23 cellular contexts compared by ENCODE assay signal in the genomic region with DNA sequence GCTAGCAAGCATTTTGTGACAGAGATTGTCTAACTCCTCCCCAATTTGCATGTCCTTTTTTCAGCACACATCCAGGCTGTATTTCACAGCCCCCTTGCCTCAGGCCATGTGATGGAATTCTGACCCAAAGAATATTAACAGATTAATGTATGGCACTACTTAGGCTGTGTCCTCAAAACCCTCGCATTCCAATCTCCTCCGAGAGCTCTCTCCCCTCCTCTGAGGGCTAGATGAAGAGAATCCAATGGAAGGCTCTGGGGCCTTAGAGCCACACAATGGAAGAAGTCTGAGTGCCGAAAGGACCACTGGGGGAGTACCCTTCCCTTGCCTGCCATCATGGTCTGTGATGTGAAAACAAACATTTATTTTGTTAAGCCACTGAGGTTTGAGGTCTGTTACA. TPM values are rescaled to one million over a fixed set of nuclear protein-coding genes. Genes with fewer than 3 reads are reported as not detected.
"Had no signal": no experiment of that assay in that cellular context is flagged by ENCODE, and none has a peak within 500 bp of the region (broad histone marks: within the 10 kb centered on the region; RNA-seq: fewer than 3 reads in every experiment).

No MANE protein-coding gene starts in this region.

- H3K9me3 ChIP-seq: Peyer's patch had no signal

- H3K4me1 ChIP-seq: Peyer's patch had no signal

- DNase-seq: activated CD4-positive, alpha-beta memory T cell treated with anti-CD3 and anti-CD28 coated beads for 36 hours; activated CD4-positive, alpha-beta T cell treated with anti-CD3 and anti-CD28 coated beads, Interleukin-2, amount 10 ng/mL, durations not matched to agents 7 days and 5 days; activated CD4-positive, CD25-positive, alpha-beta regulatory T cell treated with anti-CD3 and anti-CD28 coated beads, Interleukin-2, amount 50 U/mL, for 72 hours; activated CD8-positive, alpha-beta memory T cell treated with anti-CD3 and anti-CD28 coated beads for 24 hours; activated effector memory CD4-positive, alpha-beta T cell treated with anti-CD3 and anti-CD28 coated beads, Interleukin-2, amount 50 U/mL, for 16 hours; activated naive CD4-positive, alpha-beta T cell treated with Interleukin-2 at 50 U/mL for 16 hours; activated naive CD8-positive, alpha-beta T cell treated with anti-CD3 and anti-CD28 coated beads, Interleukin-2, amount 50 U/mL, for 24 hours; activated T-cell treated with anti-CD3 and anti-CD28 coated beads, Interleukin-2, amount 50 U/mL, for 4 hours; amygdala; KBM-7; NCI-H1048; NCI-H146; NCI-H187 treated with DMSO at 0.1 percent for 48 hours; NCI-H2171; NCI-H226; NCI-H526; NCI-H774; NK-92 treated with Interleukin-12 subunit alpha and Interleukin-12 subunit beta, amount 100 ng/mL, for 24 hours; Peyer's patch; SHP77 had no signal

- FAIRE-seq: astrocyte had no signal

- H3K4me3 ChIP-seq: Peyer's patch had no signal

- H3K27me3 ChIP-seq: Peyer's patch had no signal

- H3K27ac ChIP-seq: Peyer's patch had no signal

- ATAC-seq: activated naive CD4-positive, alpha-beta T cell treated with anti-CD3 and anti-CD28 coated beads, Interleukin-2, amount 50 U/mL, for 72 hours; activated naive CD8-positive, alpha-beta T cell treated with anti-CD3 and anti-CD28 coated beads, Interleukin-2, amount 50 U/mL, for 24 hours; activated T-cell treated with anti-CD3 and anti-CD28 coated beads, Interleukin-2, amount 50 U/mL, for 4 hours; WTC11 had no signal

- H3K36me3 ChIP-seq: Peyer's patch had no signal

RNA-seq across cellular contexts. Expression of gene NNMT, which starts 13.7 kb away (rescaled TPM):
- total RNA-seq: activated CD4-positive, alpha-beta memory T cell treated with anti-CD3 and anti-CD28 coated beads for 36 hours; activated CD4-positive, alpha-beta T cell treated with anti-CD3 and anti-CD28 coated beads, Interleukin-2, amount 10 ng/mL, durations not matched to agents 7 days and 5 days; activated naive CD4-positive, alpha-beta T cell treated with anti-CD3 and anti-CD28 coated beads, Interleukin-2, amount 50 U/mL, for 72 hours had no signal
